ENCODE assay signal across 1 cellular context in the genomic region with DNA sequence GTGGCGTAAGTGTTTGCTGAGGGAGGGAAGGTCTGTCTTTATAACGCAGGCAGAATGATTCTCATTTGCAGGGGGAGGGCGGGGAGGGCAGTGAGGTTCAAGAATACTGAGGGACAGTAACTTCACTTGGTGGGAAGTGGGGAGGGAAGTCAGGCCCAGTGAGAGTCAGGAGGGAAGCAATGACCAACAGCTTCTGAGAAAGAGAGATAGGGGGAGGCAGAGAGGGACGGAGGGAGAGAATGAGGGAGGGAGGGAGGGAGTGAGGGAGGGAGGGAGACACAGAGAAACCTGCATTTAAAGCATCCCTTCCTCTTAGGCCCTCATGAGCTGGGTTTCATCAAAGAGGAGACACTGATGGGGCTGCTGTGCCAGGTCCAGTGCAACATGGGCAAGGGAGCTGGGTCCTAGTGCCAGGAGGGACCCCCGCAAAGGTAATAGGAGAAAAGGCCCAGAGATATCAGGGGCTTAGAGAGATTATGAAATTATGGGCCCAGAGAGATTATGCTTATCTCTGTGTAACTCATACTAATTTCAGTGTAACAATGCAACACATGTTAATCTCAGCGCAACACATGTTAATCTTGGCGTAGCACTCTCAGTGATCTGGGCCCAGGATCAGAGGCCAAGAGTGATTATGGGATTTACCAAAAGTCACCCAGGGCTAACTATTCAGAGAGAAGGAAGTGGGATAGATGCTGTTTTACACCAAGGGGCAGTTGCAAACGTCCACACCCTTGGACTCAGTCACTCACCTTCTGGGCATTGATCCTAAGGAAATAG.
TF ChIP-seq lines count a peak whose summit lies in the region.

No MANE protein-coding gene starts in this region.

TF ChIP-seq in WTC11, 78 proteins besides CTCF, POLR2A, EP300 and RAD21 (continued from another document):
- TF ChIP-seq HMGXB4 (CRISPR knock-in tag; IDR thresholded peaks at IDR 0.05), result no peak
- TF ChIP-seq ZNF263 (CRISPR knock-in tag; IDR thresholded peaks at IDR 0.05; ENCODE audit: low read depth), result no peak
- TF ChIP-seq TCF7 (CRISPR knock-in tag; IDR thresholded peaks at IDR 0.05; ENCODE audit: low read depth), result no peak
- TF ChIP-seq, protein P1, sequence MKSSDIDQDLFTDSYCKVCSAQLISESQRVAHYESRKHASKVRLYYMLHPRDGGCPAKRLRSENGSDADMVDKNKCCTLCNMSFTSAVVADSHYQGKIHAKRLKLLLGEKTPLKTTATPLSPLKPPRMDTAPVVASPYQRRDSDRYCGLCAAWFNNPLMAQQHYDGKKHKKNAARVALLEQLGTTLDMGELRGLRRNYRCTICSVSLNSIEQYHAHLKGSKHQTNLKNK (CRISPR knock-in tag; IDR thresholded peaks at IDR 0.05), result no peak
- TF ChIP-seq PRDM15 (CRISPR knock-in tag; IDR thresholded peaks at IDR 0.05), result no peak
